Comparison of ENCODE assay signal across 10 cellular contexts in genomic region chr16:74650966-74651567, GRCh38. TPM values are rescaled to one million over a fixed set of nuclear protein-coding genes. Genes with fewer than 3 reads are reported as not detected.
A peak's percentile ranks its signal among the peaks of the same experiment; 100 is the strongest.
DNase-seq lines count a peak whose midpoint lies in the region; TF ChIP-seq lines count a peak whose summit lies in the region.
"Had no signal": no experiment of that assay in that cellular context is flagged by ENCODE, and none has a peak within 500 bp of the region (broad histone marks: within the 10 kb centered on the region; RNA-seq: fewer than 3 reads in every experiment).

No MANE protein-coding gene starts in this region.

- peaks cover 8% of the 10 kb centered on the region for H3F3A ChIP-seq in DOHH2 (ENCODE audit: control insufficient read depth, insufficient read depth)

- H3K27me3 Mint-ChIP-seq in brain (no peaks in the 10 kb centered on the region), mesothelial cell of epicardium (ENCODE audit: low read depth) (no peaks in the 10 kb centered on the region)
- H3K27me3 Mint-ChIP-seq in activated T-helper 1 cell treated with anti-CD3 and anti-CD28 coated beads, Interleukin-12 subunit alpha, Interleukin-12 subunit beta, Interleukin-2, Interleukin-4 antibody, amounts not matched to agents 30 ng/mL and 10 ng/mL and 1 ng/mL, durations not matched to agents 14 hours and 24 hours and 36 hours (ENCODE audit: insufficient read depth) = no peaks in the 10 kb centered on the region
- H3K27me3 Mint-ChIP-seq: naive thymus-derived CD4-positive, alpha-beta T cell had no signal

- H3K4me2 ChIP-seq in DOHH2 (ENCODE audit: low read length) = no peak overlapping the region

- H3K9me2 ChIP-seq in DOHH2 (replicated peaks; ENCODE audit: control insufficient read depth, low read length) = no peaks in the 10 kb centered on the region

- H4K20me1 ChIP-seq in DOHH2 (ENCODE audit: control insufficient read depth, insufficient read depth, low read depth, low read length) = peaks cover 7% of the 10 kb centered on the region; the same call in 1 of the 2 replicates

- no peak overlapping the region for H3K4me3 ChIP-seq in DOHH2 (ENCODE audit: low read length)

- H3K4me3 Mint-ChIP-seq in brain (no peak overlapping the region), mesothelial cell of epicardium (no peak overlapping the region)
- no peak overlapping the region for H3K4me3 Mint-ChIP-seq in activated T-helper 1 cell treated with anti-CD3 and anti-CD28 coated beads, Interleukin-12 subunit alpha, Interleukin-12 subunit beta, Interleukin-2, Interleukin-4 antibody, amounts not matched to agents 30 ng/mL and 10 ng/mL and 1 ng/mL, durations not matched to agents 14 hours and 24 hours and 36 hours
- H3K4me3 Mint-ChIP-seq: naive thymus-derived CD4-positive, alpha-beta T cell had no signal

- intact Hi-C loops in activated T-helper 1 cell treated with anti-CD3 and anti-CD28 coated beads, Interleukin-12 subunit alpha, Interleukin-12 subunit beta, Interleukin-2, Interleukin-4 antibody, amounts not matched to agents 30 ng/mL and 10 ng/mL and 1 ng/mL, durations not matched to agents 14 hours and 24 hours and 36 hours (cut with micrococcal nuclease) = loop anchor here (1.0 kb wide), 1 partner anchor 13 kb away; no protein-coding TSS in a partner anchor

- DNase-seq in Kasumi-1 (lab: John Stamatoyannopoulos, UW) (peak; percentile 9 to 24), mesothelial cell of epicardium (ENCODE audit: low spot score in 2 of 2, unreplicated experiment in 2 of 2) (no peak), Ammon's horn (ENCODE audit: low spot score) (no peak), cerebellum (ENCODE audit: low spot score) (no peak)
- no peak for DNase-seq in activated effector memory CD4-positive, alpha-beta T cell treated with anti-CD3 and anti-CD28 coated beads, Interleukin-2, amount 50 U/mL, for 16 hours
- DNase-seq in activated T-helper 1 cell treated with anti-CD3 and anti-CD28 coated beads, Interleukin-12 subunit alpha, Interleukin-12 subunit beta, Interleukin-2, Interleukin-4 antibody, amounts not matched to agents 30 ng/mL and 10 ng/mL and 1 ng/mL, durations not matched to agents 14 hours and 24 hours and 36 hours (ENCODE audit: low spot score) = no peak
- DNase-seq: NCI-H446 treated with DMSO at 0.1 percent for 48 hours had no signal

- H3K4me1 ChIP-seq in DOHH2 (ENCODE audit: control insufficient read depth, low read length) = no peaks in the 10 kb centered on the region

- TF ChIP-seq CTCF in DOHH2 (IDR thresholded peaks at IDR 0.05; ENCODE audit: low read depth, low read length, poor library complexity, severe bottlenecking) (peak; percentile 50), brain (conservative IDR thresholded peaks at IDR 0.05) (peak; percentile 19 to 68), mesothelial cell of epicardium (IDR thresholded peaks at IDR 0.05; ENCODE audit: unreplicated experiment) (peak; percentile 63)

- H3K9me3 ChIP-seq in DOHH2 (ENCODE audit: control insufficient read depth, insufficient read depth, low read length) = no peaks in the 10 kb centered on the region

- peaks cover 9% of the 10 kb centered on the region for H3K4me1 Mint-ChIP-seq in brain
- peaks cover 9% of the 10 kb centered on the region for H3K4me1 Mint-ChIP-seq in mesothelial cell of epicardium
- peaks cover 23% of the 10 kb centered on the region for H3K4me1 Mint-ChIP-seq in activated T-helper 1 cell treated with anti-CD3 and anti-CD28 coated beads, Interleukin-12 subunit alpha, Interleukin-12 subunit beta, Interleukin-2, Interleukin-4 antibody, amounts not matched to agents 30 ng/mL and 10 ng/mL and 1 ng/mL, durations not matched to agents 14 hours and 24 hours and 36 hours (ENCODE audit: low read depth)

- peaks cover 93% of the 10 kb centered on the region for H3K36me3 ChIP-seq in DOHH2 (ENCODE audit: control insufficient read depth, low read length)

- peaks cover 84% of the 10 kb centered on the region for H3K79me2 ChIP-seq in DOHH2 (ENCODE audit: control insufficient read depth, low read length)

- no peaks in the 10 kb centered on the region for H3K27me3 ChIP-seq in DOHH2 (ENCODE audit: control insufficient read depth, low read length)

- H3K9me3 Mint-ChIP-seq in brain (no peaks in the 10 kb centered on the region), mesothelial cell of epicardium (no peaks in the 10 kb centered on the region)
- no peaks in the 10 kb centered on the region for H3K9me3 Mint-ChIP-seq in activated T-helper 1 cell treated with anti-CD3 and anti-CD28 coated beads, Interleukin-12 subunit alpha, Interleukin-12 subunit beta, Interleukin-2, Interleukin-4 antibody, amounts not matched to agents 30 ng/mL and 10 ng/mL and 1 ng/mL, durations not matched to agents 14 hours and 24 hours and 36 hours
- H3K9me3 Mint-ChIP-seq: naive thymus-derived CD4-positive, alpha-beta T cell had no signal

- peaks cover 55% of the 10 kb centered on the region for H3K36me3 Mint-ChIP-seq in brain
- peaks cover 12% of the 10 kb centered on the region for H3K36me3 Mint-ChIP-seq in mesothelial cell of epicardium
- peaks cover 29% of the 10 kb centered on the region for H3K36me3 Mint-ChIP-seq in activated T-helper 1 cell treated with anti-CD3 and anti-CD28 coated beads, Interleukin-12 subunit alpha, Interleukin-12 subunit beta, Interleukin-2, Interleukin-4 antibody, amounts not matched to agents 30 ng/mL and 10 ng/mL and 1 ng/mL, durations not matched to agents 14 hours and 24 hours and 36 hours (ENCODE audit: low read depth)

- H3K27ac ChIP-seq in DOHH2 (ENCODE audit: low read depth, low read length) = no peak overlapping the region

- no peak overlapping the region for H3K27ac Mint-ChIP-seq in brain
- no peak overlapping the region for H3K27ac Mint-ChIP-seq in mesothelial cell of epicardium
- H3K27ac Mint-ChIP-seq in activated T-helper 1 cell treated with anti-CD3 and anti-CD28 coated beads, Interleukin-12 subunit alpha, Interleukin-12 subunit beta, Interleukin-2, Interleukin-4 antibody, amounts not matched to agents 30 ng/mL and 10 ng/mL and 1 ng/mL, durations not matched to agents 14 hours and 24 hours and 36 hours = no peak overlapping the region

RNA-seq across cellular contexts. Expression of gene RFWD3, which starts 15.6 kb away (rescaled TPM):
- 31.7 TPM for polyA plus RNA-seq in brain (ENCODE audit: insufficient read depth, low read depth, low replicate concordance)
- total RNA-seq in mesothelial cell of epicardium (32.7 to 36.8 TPM (median 35.3 TPM) in 3 replicates), cerebellum (20.4 TPM)
- 112 and 116 TPM in 2 replicates for total RNA-seq in activated T-helper 1 cell treated with anti-CD3 and anti-CD28 coated beads, Interleukin-12 subunit alpha, Interleukin-12 subunit beta, Interleukin-2, Interleukin-4 antibody, amounts not matched to agents 30 ng/mL and 10 ng/mL and 1 ng/mL, durations not matched to agents 14 hours and 24 hours and 36 hours

RNA-seq across cellular contexts. Expression of gene GLG1, which starts 44.2 kb away (rescaled TPM):
- 88.0 TPM for polyA plus RNA-seq in brain (ENCODE audit: insufficient read depth, low read depth, low replicate concordance)
- total RNA-seq in mesothelial cell of epicardium (186 to 193 TPM (median 190 TPM) in 3 replicates), cerebellum (98.6 TPM)
- total RNA-seq in activated T-helper 1 cell treated with anti-CD3 and anti-CD28 coated beads, Interleukin-12 subunit alpha, Interleukin-12 subunit beta, Interleukin-2, Interleukin-4 antibody, amounts not matched to agents 30 ng/mL and 10 ng/mL and 1 ng/mL, durations not matched to agents 14 hours and 24 hours and 36 hours = 66.5 and 71.8 TPM in 2 replicates

RNA-seq across cellular contexts. Expression of gene MLKL, which starts 49.6 kb away (rescaled TPM):
- polyA plus RNA-seq in brain (ENCODE audit: insufficient read depth, low read depth, low replicate concordance) = 0.85 TPM
- total RNA-seq in mesothelial cell of epicardium (not detected in 3 replicates), cerebellum (0.91 TPM)
- 23.9 and 24.0 TPM in 2 replicates for total RNA-seq in activated T-helper 1 cell treated with anti-CD3 and anti-CD28 coated beads, Interleukin-12 subunit alpha, Interleukin-12 subunit beta, Interleukin-2, Interleukin-4 antibody, amounts not matched to agents 30 ng/mL and 10 ng/mL and 1 ng/mL, durations not matched to agents 14 hours and 24 hours and 36 hours

Comparison
In these comparisons a context has a peak if more than half of its experiments do, and no peak if none do; other contexts are left out.
1. DNase-seq: peak in Kasumi-1 (2 of 2); none in mesothelial cell of epicardium (0 of 2), activated effector memory CD4-positive, alpha-beta T cell treated with anti-CD3 and anti-CD28 coated beads, Interleukin-2, amount 50 U/mL, for 16 hours (single experiment), activated T-helper 1 cell treated with anti-CD3 and anti-CD28 coated beads, Interleukin-12 subunit alpha, Interleukin-12 subunit beta, Interleukin-2, Interleukin-4 antibody, amounts not matched to agents 30 ng/mL and 10 ng/mL and 1 ng/mL, durations not matched to agents 14 hours and 24 hours and 36 hours (single experiment), Ammon's horn (single experiment) and cerebellum (single experiment).
2. RNA of gene MLKL, which starts 49.6 kb away (total RNA-seq): 23.9 to 24.0 TPM in activated T-helper 1 cell treated with anti-CD3 and anti-CD28 coated beads, Interleukin-12 subunit alpha, Interleukin-12 subunit beta, Interleukin-2, Interleukin-4 antibody, amounts not matched to agents 30 ng/mL and 10 ng/mL and 1 ng/mL, durations not matched to agents 14 hours and 24 hours and 36 hours; 0.91 TPM in cerebellum (single experiment) and not detected in mesothelial cell of epicardium; every median in the first group is over 10 times any median in the second.
3. Peak in every context shown above with its lines, with median percentiles within 50 percentile points of each other: CTCF ChIP-seq.